In the genomic region with DNA sequence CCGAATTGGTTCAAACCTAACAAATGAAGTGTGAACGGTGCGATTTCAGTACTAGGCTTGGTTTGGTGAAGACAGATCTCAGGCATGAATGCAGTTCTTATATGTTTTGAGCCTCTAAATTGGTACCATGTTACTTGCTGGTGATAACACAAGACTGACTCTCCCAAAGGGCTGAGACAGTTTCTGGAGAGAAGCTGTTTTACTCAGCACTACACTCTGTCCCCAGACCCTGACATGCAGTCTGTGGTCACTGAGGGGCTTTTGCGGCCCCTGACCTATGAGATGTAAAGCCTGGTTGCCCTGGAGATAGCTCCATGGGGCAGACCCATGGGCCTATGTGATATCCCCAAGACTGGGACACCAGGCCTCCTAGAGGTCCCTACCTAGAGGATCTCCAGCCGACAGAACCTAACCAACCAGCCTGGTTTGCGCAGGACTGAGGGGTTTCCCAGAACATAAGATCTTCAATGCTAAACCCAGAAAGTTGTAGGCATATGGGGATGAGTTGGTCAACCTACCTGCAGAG, we compare ENCODE assay signal across 27 cellular contexts. TPM values are rescaled to one million over a fixed set of nuclear protein-coding genes. Genes with fewer than 3 reads are reported as not detected.
"Had no signal": no experiment of that assay in that cellular context is flagged by ENCODE, and none has a peak within 500 bp of the region (broad histone marks: within the 10 kb centered on the region; RNA-seq: fewer than 3 reads in every experiment).

No MANE protein-coding gene starts in this region.

- H3K27ac ChIP-seq: KMS-11, RWPE1 had no signal

- H3K9me3 ChIP-seq: SK-N-SH had no signal

- DNase-seq: IMR-90; Kasumi-1; MM.1S; NCI-H1092 treated with DMSO at 0.1 percent for 48 hours; NCI-H1436; NCI-H187; NCI-H2029; NCI-H2081 treated with DMSO at 0.1 percent for 48 hours; NCI-H2171; NCI-H226; NCI-H446; NCI-H510A; NCI-H524 treated with DMSO at 0.1 percent for 48 hours; NCI-H69; NCI-H774; NK-92 treated with Interleukin-12 subunit alpha and Interleukin-12 subunit beta, amount 100 ng/mL, for 24 hours; PC-3; SHP77; SK-N-SH had no signal

- H3K4me2 ChIP-seq: KMS-11, SK-N-SH had no signal

- ATAC-seq: HepG2, Panc1, PC-3 had no signal

- H3K9ac ChIP-seq: KMS-11, SK-N-SH had no signal

- FAIRE-seq: HepG2 had no signal

RNA-seq across cellular contexts. Expression of a gene that starts 19.4 kb away (rescaled TPM):
- total RNA-seq: HepG2, HT1080, IMR-90, M059J, OCI-LY7, PC-3, SK-MEL-5 had no signal
- polyA plus RNA-seq: HepG2, SK-N-SH had no signal

RNA-seq across cellular contexts. Expression of a gene that starts 41.1 kb away (rescaled TPM):
- polyA plus RNA-seq: SK-N-SH had no signal
